Comparison of ENCODE assay signal across 8 cellular contexts in genomic region chr16:77807-78443, GRCh38. TPM values are rescaled to one million over a fixed set of nuclear protein-coding genes. Genes with fewer than 3 reads are reported as not detected.
DNase-seq lines count a peak whose midpoint lies in the region; ATAC-seq and TF ChIP-seq lines count a peak whose summit lies in the region.

TSS of gene MPG (plus strand) at chr16:78225. CDS start at chr16:78310, 85 bp downstream.

- no peaks in the 10 kb centered on the region for H3K9me2 ChIP-seq in SK-N-SH

- peak within 1 kb of the TSS; percentile 58 to 84 for H3K27ac ChIP-seq in SK-N-SH (ENCODE audit: low read depth in 2 of 2, low read length in 1 of 2)
- peak within 1 kb of the TSS; percentile 87 for H3K27ac ChIP-seq in temporal lobe (ENCODE audit: low read depth, low read length)

- peak within 1 kb of the TSS; percentile 59 for H3K4me3 ChIP-seq in Jurkat, Clone E6-1 (ENCODE audit: low read length)
- peak within 1 kb of the TSS; percentile 76 to 92 for H3K4me3 ChIP-seq in SK-N-SH (ENCODE audit: low read depth in 2 of 2, low read length in 1 of 2)

- no peak for TF ChIP-seq EP300 in SK-N-SH (IDR thresholded peaks at IDR 0.05; ENCODE audit: borderline replicate concordance in 1 of 2, low read depth in 1 of 2, low read length in 1 of 2)

- no peaks in the 10 kb centered on the region for H3K27me3 ChIP-seq in SK-N-SH (ENCODE audit: insufficient read depth)

- TF ChIP-seq CTCF in SK-N-SH (IDR thresholded peaks at IDR 0.05), result no peak
- no peak for TF ChIP-seq CTCF in omental fat pad (IDR thresholded peaks at IDR 0.05)

- H3K36me3 Mint-ChIP-seq in activated naive CD4-positive, alpha-beta T cell treated with anti-CD3 and anti-CD28 coated beads, Interleukin-2, amount 10 ng/mL, durations not matched to agents 7 days and 5 days, result peaks cover 9% of the 10 kb centered on the region

- peaks cover 41% of the 10 kb centered on the region for H3K27me3 Mint-ChIP-seq in activated naive CD4-positive, alpha-beta T cell treated with anti-CD3 and anti-CD28 coated beads, Interleukin-2, amount 10 ng/mL, durations not matched to agents 7 days and 5 days

- no peaks in the 10 kb centered on the region for H3K9me3 ChIP-seq in SK-N-SH

- peaks cover 8% of the 10 kb centered on the region for H3F3A ChIP-seq in SK-N-SH (replicated peaks; ENCODE audit: insufficient read depth)

- peaks cover 34% of the 10 kb centered on the region for H3K4me1 Mint-ChIP-seq in activated naive CD4-positive, alpha-beta T cell treated with anti-CD3 and anti-CD28 coated beads, Interleukin-2, amount 10 ng/mL, durations not matched to agents 7 days and 5 days

- no peak for TF ChIP-seq RAD21 in SK-N-SH (IDR thresholded peaks at IDR 0.05; ENCODE audit: low read length)

- DNase-seq in D341Med (ENCODE audit: low spot score), result peak; percentile 96
- DNase-seq in Jurkat, Clone E6-1 (ENCODE audit: low read depth, low spot score), result peak; percentile 58
- DNase-seq in SK-N-SH, result peak; percentile 100
- peak; percentile 89 for DNase-seq in activated naive CD4-positive, alpha-beta T cell treated with anti-CD3 and anti-CD28 coated beads, Interleukin-2, amount 10 ng/mL, durations not matched to agents 7 days and 5 days
- DNase-seq in globus pallidus (ENCODE audit: low spot score), result peak; percentile 80
- DNase-seq in omental fat pad (ENCODE audit: low spot score), result peak; percentile 52

- H3K27ac Mint-ChIP-seq in activated naive CD4-positive, alpha-beta T cell treated with anti-CD3 and anti-CD28 coated beads, Interleukin-2, amount 10 ng/mL, durations not matched to agents 7 days and 5 days, result peak within 1 kb of the TSS; percentile 70

- H3K36me3 ChIP-seq in SK-N-SH (replicated peaks in 1 of 2; ENCODE audit: control insufficient read depth in 1 of 2, insufficient read depth in 2 of 2, low read length in 1 of 2), result peaks cover 11 to 14% of the 10 kb centered on the region in 2 experiments

- peak within 1 kb of the TSS; percentile 85 for H3K4me3 Mint-ChIP-seq in activated naive CD4-positive, alpha-beta T cell treated with anti-CD3 and anti-CD28 coated beads, Interleukin-2, amount 10 ng/mL, durations not matched to agents 7 days and 5 days

- H3K4me2 ChIP-seq in SK-N-SH, result peak within 1 kb of the TSS; percentile 99

- no peaks in the 10 kb centered on the region for H3K9me3 Mint-ChIP-seq in activated naive CD4-positive, alpha-beta T cell treated with anti-CD3 and anti-CD28 coated beads, Interleukin-2, amount 10 ng/mL, durations not matched to agents 7 days and 5 days

- WGBS in SK-N-SH (ENCODE audit: low lambda C conversion rate), result 0% methylated on average over 3 of the region's 83 CpGs

- POLR2A ChIA-PET in SK-N-SH (lab: Yijun Ruan, JAX), result interaction anchor here (1.0 to 1.6 kb wide), 3 partner anchors 12 to 19 kb away, joined by 3 to 5 read pairs (median 4); no protein-coding TSS in a partner anchor

- H3K9ac ChIP-seq in SK-N-SH, result peak within 1 kb of the TSS; percentile 77

- ATAC-seq in GM21447 (IDR thresholded peaks at IDR 0.05; ENCODE audit: unreplicated experiment), result peak; percentile 64
- peak; percentile 74 for ATAC-seq in omental fat pad (ENCODE audit: low FRiP score)

- no peak within 1 kb of the TSS for H2AFZ ChIP-seq in SK-N-SH (ENCODE audit: low read depth)

- no peaks in the 10 kb centered on the region for H4K20me1 ChIP-seq in SK-N-SH (ENCODE audit: insufficient read depth)

- peaks cover 20 to 51% of the 10 kb centered on the region in 2 experiments for H3K4me1 ChIP-seq in SK-N-SH (ENCODE audit: control insufficient read depth in 1 of 2, insufficient read depth in 2 of 2, low read depth in 1 of 2, low read length in 1 of 2)

- CTCF ChIA-PET in SK-N-SH (lab: Yijun Ruan, JAX), result interaction anchor here (1.1 to 3.7 kb wide), 8 partner anchors 12 to 284 kb away, joined by 4 to 35 read pairs (median 6); no protein-coding TSS in a partner anchor
- CTCF ChIA-PET in activated naive CD4-positive, alpha-beta T cell treated with anti-CD3 and anti-CD28 coated beads, Interleukin-2, amount 10 ng/mL, durations not matched to agents 7 days and 5 days (lab: Charles Lee), result interaction anchor here (4.3 to 26.3 kb wide), 2 partner anchors 12 to 18 kb away, joined by 31 to 467 read pairs; no protein-coding TSS in a partner anchor

- H3K79me2 ChIP-seq in SK-N-SH (ENCODE audit: insufficient read depth), result peaks cover 22% of the 10 kb centered on the region

TF ChIP-seq in SK-N-SH, 30 proteins besides CTCF, POLR2A, EP300 and RAD21 (continues in another document):
- no peak for TF ChIP-seq EZH2phosphoT487 (IDR thresholded peaks at IDR 0.05; ENCODE audit: borderline replicate concordance, low read depth)
- TF ChIP-seq CHD2 (IDR thresholded peaks at IDR 0.05; ENCODE audit: low read length, partially characterized antibody), result no peak
- no peak for TF ChIP-seq JUND (IDR thresholded peaks at IDR 0.05)
- TF ChIP-seq GABPA (IDR thresholded peaks at IDR 0.05; ENCODE audit: low read depth), result peak; percentile 47; the same call in 1 of the 2 replicates
- TF ChIP-seq MXI1 (IDR thresholded peaks at IDR 0.05; ENCODE audit: low read depth, low read length), result peak; percentile 93
- no peak; the same call in 1 of the 2 replicates for TF ChIP-seq TAF1 (IDR thresholded peaks at IDR 0.05; ENCODE audit: borderline replicate concordance, low read depth, low read length)
- TF ChIP-seq IRF3 (IDR thresholded peaks at IDR 0.05; ENCODE audit: low read depth, low read length), result no peak
- TF ChIP-seq USF2 (IDR thresholded peaks at IDR 0.05; ENCODE audit: borderline replicate concordance, low read depth, low read length), result no peak
- no peak for TF ChIP-seq YY1 (IDR thresholded peaks at IDR 0.05; ENCODE audit: low read depth)
- no peak for TF ChIP-seq MEF2A (IDR thresholded peaks at IDR 0.05; ENCODE audit: borderline replicate concordance, low read depth)
- TF ChIP-seq GATA2 (CRISPR knock-in tag; IDR thresholded peaks at IDR 0.05), result no peak
- no peak; the same call in 1 of the 2 replicates for TF ChIP-seq SIN3A (IDR thresholded peaks at IDR 0.05; ENCODE audit: borderline replicate concordance, low read depth, low read length)
- TF ChIP-seq RXRA (IDR thresholded peaks at IDR 0.05; ENCODE audit: borderline replicate concordance, low read depth), result no peak
- no peak for TF ChIP-seq TCF12 (IDR thresholded peaks at IDR 0.05)
- TF ChIP-seq ZBTB33 (IDR thresholded peaks at IDR 0.05; ENCODE audit: borderline replicate concordance, low read depth), result no peak
- TF ChIP-seq NFIC (IDR thresholded peaks at IDR 0.05; ENCODE audit: borderline replicate concordance), result no peak

RNA-seq across cellular contexts. Expression of gene MPG, which starts in this region (rescaled TPM):
- 54.6 TPM for polyA plus RNA-seq in Jurkat, Clone E6-1 (2012; ENCODE audit: insufficient read depth, insufficient read length)
- 93.3 and 98.3 TPM in 2 replicates for polyA plus RNA-seq in SK-N-SH (2012; rRNA removed)
- 46.5 and 72.7 TPM in 2 replicates for polyA plus RNA-seq in SK-N-SH (2012; cell fraction: cytosol; rRNA removed)
- 42.9 and 60.4 TPM in 2 replicates for polyA plus RNA-seq in SK-N-SH (2012; cell fraction: nucleus; rRNA removed)
- total RNA-seq in omental fat pad (100 to 1,000 TPM in 1 of 4 donors, 10 to 100 TPM in 3; 49.1 to 107 (median 87.2) TPM), temporal lobe (36.6 TPM)

Comparison
In these comparisons a context has a peak if more than half of its experiments do, and no peak if none do; other contexts are left out.
1. Peak in every context shown above with its lines: DNase-seq, ATAC-seq, H3K4me3 ChIP-seq and H3K27ac ChIP-seq.